1 cellular context compared by ENCODE assay signal in genomic region chr17:68400404-68400735, GRCh38.
TF ChIP-seq lines count a peak whose summit lies in the region.

No MANE protein-coding gene starts in this region.

TF ChIP-seq in HepG2, 621 proteins besides CTCF, POLR2A, EP300 and RAD21:
- TF ChIP-seq JUNB (CRISPR knock-in tag; IDR thresholded peaks at IDR 0.05; ENCODE audit: borderline replicate concordance), result no peak
- TF ChIP-seq, protein P1, sequence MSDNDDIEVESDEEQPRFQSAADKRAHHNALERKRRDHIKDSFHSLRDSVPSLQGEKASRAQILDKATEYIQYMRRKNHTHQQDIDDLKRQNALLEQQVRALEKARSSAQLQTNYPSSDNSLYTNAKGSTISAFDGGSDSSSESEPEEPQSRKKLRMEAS (IDR thresholded peaks at IDR 0.05), result no peak
- TF ChIP-seq, protein P2, sequence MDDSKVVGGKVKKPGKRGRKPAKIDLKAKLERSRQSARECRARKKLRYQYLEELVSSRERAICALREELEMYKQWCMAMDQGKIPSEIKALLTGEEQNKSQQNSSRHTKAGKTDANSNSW (CRISPR knock-in tag; IDR thresholded peaks at IDR 0.05; ENCODE audit: borderline replicate concordance), result no peak
- TF ChIP-seq, protein P3, sequence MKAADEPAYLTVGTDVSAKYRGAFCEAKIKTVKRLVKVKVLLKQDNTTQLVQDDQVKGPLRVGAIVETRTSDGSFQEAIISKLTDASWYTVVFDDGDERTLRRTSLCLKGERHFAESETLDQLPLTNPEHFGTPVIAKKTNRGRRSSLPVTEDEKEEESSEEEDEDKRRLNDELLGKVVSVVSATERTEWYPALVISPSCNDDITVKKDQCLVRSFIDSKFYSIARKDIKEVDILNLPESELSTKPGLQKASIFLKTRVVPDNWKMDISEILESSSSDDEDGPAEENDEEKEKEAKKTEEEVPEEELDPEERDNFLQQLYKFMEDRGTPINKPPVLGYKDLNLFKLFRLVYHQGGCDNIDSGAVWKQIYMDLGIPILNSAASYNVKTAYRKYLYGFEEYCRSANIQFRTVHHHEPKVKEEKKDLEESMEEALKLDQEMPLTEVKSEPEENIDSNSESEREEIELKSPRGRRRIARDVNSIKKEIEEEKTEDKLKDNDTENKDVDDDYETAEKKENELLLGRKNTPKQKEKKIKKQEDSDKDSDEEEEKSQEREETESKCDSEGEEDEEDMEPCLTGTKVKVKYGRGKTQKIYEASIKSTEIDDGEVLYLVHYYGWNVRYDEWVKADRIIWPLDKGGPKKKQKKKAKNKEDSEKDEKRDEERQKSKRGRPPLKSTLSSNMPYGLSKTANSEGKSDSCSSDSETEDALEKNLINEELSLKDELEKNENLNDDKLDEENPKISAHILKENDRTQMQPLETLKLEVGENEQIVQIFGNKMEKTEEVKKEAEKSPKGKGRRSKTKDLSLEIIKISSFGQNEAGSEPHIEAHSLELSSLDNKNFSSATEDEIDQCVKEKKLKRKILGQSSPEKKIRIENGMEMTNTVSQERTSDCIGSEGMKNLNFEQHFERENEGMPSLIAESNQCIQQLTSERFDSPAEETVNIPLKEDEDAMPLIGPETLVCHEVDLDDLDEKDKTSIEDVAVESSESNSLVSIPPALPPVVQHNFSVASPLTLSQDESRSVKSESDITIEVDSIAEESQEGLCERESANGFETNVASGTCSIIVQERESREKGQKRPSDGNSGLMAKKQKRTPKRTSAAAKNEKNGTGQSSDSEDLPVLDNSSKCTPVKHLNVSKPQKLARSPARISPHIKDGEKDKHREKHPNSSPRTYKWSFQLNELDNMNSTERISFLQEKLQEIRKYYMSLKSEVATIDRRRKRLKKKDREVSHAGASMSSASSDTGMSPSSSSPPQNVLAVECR (CRISPR knock-in tag; IDR thresholded peaks at IDR 0.05; ENCODE audit: borderline replicate concordance), result 0 out of 2 replicates have a peak, but pooled peaks have one; percentile 12
- no peak for TF ChIP-seq ZUFSP (CRISPR knock-in tag; IDR thresholded peaks at IDR 0.05; ENCODE audit: borderline replicate concordance)
- TF ChIP-seq PATZ1 (CRISPR knock-in tag; IDR thresholded peaks at IDR 0.05), result no peak
- TF ChIP-seq MBNL3 (CRISPR knock-in tag; conservative IDR thresholded peaks at IDR 0.05), result no peak
- no peak for TF ChIP-seq SOX6 (IDR thresholded peaks at IDR 0.05)
- no peak for TF ChIP-seq SOX6 (CRISPR knock-in tag; IDR thresholded peaks at IDR 0.05)
